In genomic region chr17:50697663-50698272, GRCh38 we compare ENCODE assay signal across 17 cellular contexts. TPM values are rescaled to one million over a fixed set of nuclear protein-coding genes. Genes with fewer than 3 reads are reported as not detected.
DNase-seq lines count a peak whose midpoint lies in the region; ATAC-seq and TF ChIP-seq lines count a peak whose summit lies in the region.
"Had no signal": no experiment of that assay in that cellular context is flagged by ENCODE, and none has a peak within 500 bp of the region (broad histone marks: within the 10 kb centered on the region; RNA-seq: fewer than 3 reads in every experiment).

No MANE protein-coding gene starts in this region.

- H3K4me3 ChIP-seq in hepatocyte (no peak overlapping the region), transverse colon (no peak overlapping the region), upper lobe of left lung (no peak overlapping the region), left ventricle myocardium inferior (no peak overlapping the region)
- H3K4me3 ChIP-seq: adrenal gland, ovary, spleen, thyroid gland had no signal

- H3K27ac ChIP-seq in VCaP (peak overlapping the region; percentile 99), hepatocyte (no peak overlapping the region), transverse colon (peak overlapping the region; percentile 2 to 88 (median 68)), upper lobe of left lung (no peak overlapping the region), left ventricle myocardium inferior (replicated peaks) (no peak overlapping the region)
- H3K27ac ChIP-seq: adrenal gland, ovary had no signal

- CTCF ChIA-PET in activated naive CD4-positive, alpha-beta T cell treated with anti-CD3 and anti-CD28 coated beads, Interleukin-2, amount 10 ng/mL, durations not matched to agents 7 days and 5 days (lab: Charles Lee), result interaction anchor here (1.2 to 6.4 kb wide), 2 partner anchors 70 to 153 kb away, joined by 3 to 81 read pairs; no protein-coding TSS in a partner anchor

- H3K4me1 ChIP-seq in hepatocyte (ENCODE audit: insufficient read depth) (peaks cover 13% of the 10 kb centered on the region), transverse colon (peaks cover 25 to 49% (median 30%) of the 10 kb centered on the region in 4 donors), upper lobe of left lung (peaks cover 3 to 28% (median 6%) of the 10 kb centered on the region in 4 donors), left ventricle myocardium inferior (peaks cover 52% of the 10 kb centered on the region)

- intact Hi-C loops in transverse colon (cut with DNase I; ENCODE audit: low total_unique reads), result loop anchor here (5.0 kb wide), 1 partner anchor 145 kb away; no protein-coding TSS in a partner anchor
- intact Hi-C loops in left ventricle myocardium inferior (cut with micrococcal nuclease), result loop anchor here (10.0 kb wide), 1 partner anchor 143 kb away; no protein-coding TSS in a partner anchor

- H3K36me3 Mint-ChIP-seq in activated naive CD4-positive, alpha-beta T cell treated with anti-CD3 and anti-CD28 coated beads, Interleukin-2, amount 10 ng/mL, durations not matched to agents 7 days and 5 days, result peaks cover 59% of the 10 kb centered on the region
- H3K36me3 Mint-ChIP-seq in activated naive CD4-positive, alpha-beta T cell treated with anti-CD3 and anti-CD28 coated beads, Interleukin-2, amount 50 U/mL, for 72 hours, result peaks cover 0 to 10% of the 10 kb centered on the region in 2 donors

- WGBS in hepatocyte (ENCODE audit: low lambda C conversion rate, missing lambda C conversion rate), result 66% methylated on average over 3 of the region's 3 CpGs
- WGBS in transverse colon (ENCODE audit: low coverage in 1 of 2), 2 donors, result 29 to 31% methylated on average over 2 to 3 of the region's 3 CpGs
- 65 to 71% methylated on average over 3 of the region's 3 CpGs for WGBS in upper lobe of left lung, 2 donors

- H3K9me3 ChIP-seq in hepatocyte (ENCODE audit: low read depth) (no peaks in the 10 kb centered on the region), transverse colon (no peaks in the 10 kb centered on the region), upper lobe of left lung (no peaks in the 10 kb centered on the region), left ventricle myocardium inferior (replicated peaks) (no peaks in the 10 kb centered on the region)
- H3K9me3 ChIP-seq: adrenal gland, ovary, spleen, thyroid gland had no signal

- TF ChIP-seq CTCF in VCaP (conservative IDR thresholded peaks at IDR 0.05) (peak; percentile 49), hepatocyte (IDR thresholded peaks at IDR 0.05; ENCODE audit: poor library complexity) (peak; percentile 32), transverse colon (IDR thresholded peaks at IDR 0.05) (peak in 4 of 5 experiments; percentile 14 to 41 (median 24)), upper lobe of left lung (IDR thresholded peaks at IDR 0.05) (no peak), left ventricle myocardium inferior (IDR thresholded peaks at IDR 0.05; ENCODE audit: borderline replicate concordance) (no peak)

- H3K36me3 ChIP-seq in hepatocyte (replicated peaks; ENCODE audit: insufficient read depth, low read depth) (peaks cover 5% of the 10 kb centered on the region), transverse colon (peaks cover 0 to 38% (median 17%) of the 10 kb centered on the region in 4 donors), upper lobe of left lung (peaks cover 14 to 84% (median 63%) of the 10 kb centered on the region in 4 donors), left ventricle myocardium inferior (peaks cover 83% of the 10 kb centered on the region)
- H3K36me3 ChIP-seq: ovary had no signal

- H2AFZ ChIP-seq in hepatocyte, result no peak overlapping the region

- ATAC-seq in activated naive CD4-positive, alpha-beta T cell treated with anti-CD3 and anti-CD28 coated beads, Interleukin-2, amount 50 U/mL, for 72 hours, result no peak
- ATAC-seq in upper lobe of left lung (ENCODE audit: low FRiP score in 2 of 2), result no peak
- no peak for ATAC-seq in GM18873 (IDR thresholded peaks at IDR 0.05; ENCODE audit: low FRiP score, unreplicated experiment)

- no peak for DNase-seq in activated naive CD4-positive, alpha-beta T cell treated with anti-CD3 and anti-CD28 coated beads, Interleukin-2, amount 10 ng/mL, durations not matched to agents 7 days and 5 days
- DNase-seq in activated naive CD4-positive, alpha-beta T cell treated with anti-CD3 and anti-CD28 coated beads, Interleukin-2, amount 50 U/mL, for 72 hours (ENCODE audit: low spot score in 2 of 2), result no peak
- DNase-seq in hepatocyte (ENCODE audit: low spot score) (no peak), transverse colon (no peak), upper lobe of left lung (no peak), left ventricle myocardium inferior (no peak)
- DNase-seq: activated CD8-positive, alpha-beta memory T cell treated with anti-CD3 and anti-CD28 coated beads, Interleukin-2, amount 50 U/mL, for 4 hours; mesendoderm; NCI-H1436; NCI-H69; ovary; SHP77 treated with DMSO at 0.1 percent for 48 hours; spleen; thyroid gland had no signal

- in situ Hi-C loops in transverse colon (cut with MboI; ENCODE audit: low pct_ligation_motif_present in 1 of 4, low pct_unique_long_range_greater_than_20kb in 1 of 4, low sequenced_read_pairs in 3 of 4), result loop anchor here (10.0 kb wide), 2 partner anchors 63 to 153 kb away; partner anchors contain the start of genes SPATA20 (in 4 of the 4) and ABCC3 (in 1 of the 4)

- peaks cover 32% of the 10 kb centered on the region for H3K4me1 Mint-ChIP-seq in activated naive CD4-positive, alpha-beta T cell treated with anti-CD3 and anti-CD28 coated beads, Interleukin-2, amount 10 ng/mL, durations not matched to agents 7 days and 5 days

- H4K20me1 ChIP-seq in hepatocyte (ENCODE audit: insufficient read depth, poor library complexity, severe bottlenecking), result no peaks in the 10 kb centered on the region

- H3K9me3 Mint-ChIP-seq in activated naive CD4-positive, alpha-beta T cell treated with anti-CD3 and anti-CD28 coated beads, Interleukin-2, amount 10 ng/mL, durations not matched to agents 7 days and 5 days, result no peaks in the 10 kb centered on the region
- no peaks in the 10 kb centered on the region for H3K9me3 Mint-ChIP-seq in activated naive CD4-positive, alpha-beta T cell treated with anti-CD3 and anti-CD28 coated beads, Interleukin-2, amount 50 U/mL, for 72 hours

- no peaks in the 10 kb centered on the region for H3K9me2 ChIP-seq in hepatocyte (replicated peaks; ENCODE audit: insufficient read depth)

- TF ChIP-seq EP300 in transverse colon (IDR thresholded peaks at IDR 0.05; ENCODE audit: low read depth) (no peak), upper lobe of left lung (IDR thresholded peaks at IDR 0.05) (no peak)

- H3K4me3 Mint-ChIP-seq in activated naive CD4-positive, alpha-beta T cell treated with anti-CD3 and anti-CD28 coated beads, Interleukin-2, amount 10 ng/mL, durations not matched to agents 7 days and 5 days, result no peak overlapping the region

- TF ChIP-seq POLR2A in transverse colon (IDR thresholded peaks at IDR 0.05) (no peak), upper lobe of left lung (IDR thresholded peaks at IDR 0.05) (no peak)

- H3K27me3 ChIP-seq in hepatocyte (no peaks in the 10 kb centered on the region), transverse colon (no peaks in the 10 kb centered on the region), upper lobe of left lung (no peaks in the 10 kb centered on the region), left ventricle myocardium inferior (ENCODE audit: low read depth) (no peaks in the 10 kb centered on the region)
- H3K27me3 ChIP-seq: adrenal gland, ovary, spleen, thyroid gland had no signal

- peaks cover 24% of the 10 kb centered on the region for H3K79me2 ChIP-seq in hepatocyte

- peak overlapping the region; percentile 29 for H3K27ac Mint-ChIP-seq in activated naive CD4-positive, alpha-beta T cell treated with anti-CD3 and anti-CD28 coated beads, Interleukin-2, amount 10 ng/mL, durations not matched to agents 7 days and 5 days
- H3K27ac Mint-ChIP-seq in activated naive CD4-positive, alpha-beta T cell treated with anti-CD3 and anti-CD28 coated beads, Interleukin-2, amount 50 U/mL, for 72 hours, result peak overlapping the region in 1 of 2 donors; percentile 69

- H3K27me3 Mint-ChIP-seq in activated naive CD4-positive, alpha-beta T cell treated with anti-CD3 and anti-CD28 coated beads, Interleukin-2, amount 10 ng/mL, durations not matched to agents 7 days and 5 days, result no peaks in the 10 kb centered on the region

- H3K4me2 ChIP-seq in hepatocyte, result no peak overlapping the region

RNA-seq across cellular contexts. Expression of gene ANKRD40, which starts 9.9 kb away (rescaled TPM):
- 10 to 100 TPM in 1 of 2 donors, 1 to 10 TPM in 1; 9.2 to 25.6 TPM for total RNA-seq in activated naive CD4-positive, alpha-beta T cell treated with anti-CD3 and anti-CD28 coated beads, Interleukin-2, amount 50 U/mL, for 72 hours
- total RNA-seq in hepatocyte (28.1 and 30.8 TPM in 2 replicates), transverse colon (10 to 100 TPM; 18.7 to 30.8 (median 24.2) TPM), upper lobe of left lung (10 to 100 TPM; 27.9 to 52.9 (median 43.7) TPM), left ventricle myocardium inferior (53.1 TPM)
- polyA plus RNA-seq in hepatocyte, result 10.3 and 11.4 TPM in 2 replicates

RNA-seq across cellular contexts. Expression of gene LUC7L3, which starts 21.6 kb away (rescaled TPM):
- 100 to 1,000 TPM; 128 to 145 TPM for total RNA-seq in activated naive CD4-positive, alpha-beta T cell treated with anti-CD3 and anti-CD28 coated beads, Interleukin-2, amount 50 U/mL, for 72 hours
- 56.4 and 56.9 TPM in 2 replicates for total RNA-seq in hepatocyte
- 156 and 256 TPM in 2 replicates for polyA plus RNA-seq in hepatocyte
- total RNA-seq in transverse colon, result 100 to 1,000 TPM in 3 of 4 donors, 10 to 100 TPM in 1; 62.8 to 984 (median 159) TPM
- 100 to 1,000 TPM in 2 of 6 donors, 10 to 100 TPM in 4; 38.2 to 625 (median 91.4) TPM for total RNA-seq in upper lobe of left lung
- 64.4 TPM for total RNA-seq in left ventricle myocardium inferior

Comparison
In these comparisons a context has a peak if more than half of its experiments do, and no peak if none do; other contexts are left out.
1. H3K27ac ChIP-seq: peak in VCaP (single experiment) and transverse colon (4 of 4); none in hepatocyte (single experiment), upper lobe of left lung (0 of 4) and left ventricle myocardium inferior (single experiment).
2. CTCF ChIP-seq: peak in VCaP (single experiment), hepatocyte (single experiment) and transverse colon (4 of 5); none in upper lobe of left lung (0 of 6) and left ventricle myocardium inferior (single experiment).